In the genomic region with DNA sequence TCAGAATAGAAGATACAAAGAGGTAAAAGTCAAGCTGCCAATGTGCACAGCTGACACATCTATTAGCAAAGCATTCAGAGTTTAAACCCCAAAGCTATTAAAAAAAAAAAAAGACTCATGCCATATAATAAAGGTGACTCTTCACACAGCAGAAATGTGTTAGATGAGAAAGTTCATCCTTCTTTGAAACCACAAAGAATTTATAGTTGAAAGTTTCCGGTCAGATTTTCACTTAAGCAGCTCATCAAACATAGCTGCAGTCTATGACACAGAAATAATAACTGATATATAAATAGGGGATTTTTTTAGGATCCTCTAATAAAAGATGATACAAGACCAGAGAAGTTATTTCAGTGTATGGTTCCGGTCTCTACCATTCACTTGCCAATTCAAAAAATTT, we compare ENCODE assay signal across 12 cellular contexts.
DNase-seq lines count a peak whose midpoint lies in the region; ATAC-seq, FAIRE-seq and TF ChIP-seq lines count a peak whose summit lies in the region.
"Had no signal": no experiment of that assay in that cellular context is flagged by ENCODE, and none has a peak within 500 bp of the region (broad histone marks: within the 10 kb centered on the region; RNA-seq: fewer than 3 reads in every experiment).

No MANE protein-coding gene starts in this region.

- peaks cover 74% of the 10 kb centered on the region for H3K4me1 Mint-ChIP-seq in astrocyte (ENCODE audit: low read depth, unreplicated experiment)

- peak overlapping the region; percentile 93 for H3K27ac ChIP-seq in astrocyte (ENCODE audit: low read depth, low read length)
- peak overlapping the region; percentile 60 for H3K27ac ChIP-seq in mesendoderm (ENCODE audit: low read depth, low read length)

- WGBS in mesendoderm (ENCODE audit: extremely low coverage, insufficient coverage, low lambda C conversion rate) = no CpG with 5 or more reads among the region's 2 CpGs

- H2BK5ac ChIP-seq in mesendoderm (ENCODE audit: low read length) = no peak overlapping the region

- H3K23ac ChIP-seq in mesendoderm (ENCODE audit: low read length) = no peak overlapping the region

- no peak overlapping the region for H2BK15ac ChIP-seq in mesendoderm (replicated peaks; ENCODE audit: low read depth)

- no peak for FAIRE-seq in astrocyte (lab: Jason Lieb, UNC)

- H3K27me3 ChIP-seq in astrocyte (ENCODE audit: insufficient read depth, low read length) (no peaks in the 10 kb centered on the region), mesendoderm (ENCODE audit: insufficient read depth, low read length, poor library complexity) (no peaks in the 10 kb centered on the region)

- H3K4me1 ChIP-seq in astrocyte (ENCODE audit: insufficient read depth, low read length) (peaks cover 66% of the 10 kb centered on the region), mesendoderm (ENCODE audit: control insufficient read depth, low read depth, low read length) (peaks cover 15% of the 10 kb centered on the region)

- H3K9me3 Mint-ChIP-seq in astrocyte (ENCODE audit: unreplicated experiment) = no peaks in the 10 kb centered on the region
- H3K9me3 Mint-ChIP-seq: activated naive CD8-positive, alpha-beta T cell treated with anti-CD3 and anti-CD28 coated beads, Interleukin-2, amount 10 ng/mL, durations not matched to agents 7 days and 5 days; CD4-positive, alpha-beta memory T cell had no signal

- H2AK5ac ChIP-seq in mesendoderm (ENCODE audit: low read length) = no peak overlapping the region

- no peak overlapping the region for H4K8ac ChIP-seq in mesendoderm (ENCODE audit: low read depth, low read length)

- H4K5ac ChIP-seq in mesendoderm (ENCODE audit: low read length) = no peak overlapping the region

- H3K9ac ChIP-seq in astrocyte (ENCODE audit: low read length) (peak overlapping the region; percentile 70), mesendoderm (ENCODE audit: low read length) (no peak overlapping the region)

- H3K4me2 ChIP-seq in astrocyte (ENCODE audit: low read length) = peak overlapping the region; percentile 76
- H3K4me2 ChIP-seq in mesendoderm (ENCODE audit: low read length) = no peak overlapping the region

- H3K4me3 Mint-ChIP-seq in astrocyte (ENCODE audit: unreplicated experiment) = peak overlapping the region; percentile 66
- H3K4me3 Mint-ChIP-seq: activated naive CD8-positive, alpha-beta T cell treated with anti-CD3 and anti-CD28 coated beads, Interleukin-2, amount 10 ng/mL, durations not matched to agents 7 days and 5 days; CD4-positive, alpha-beta memory T cell had no signal

- no peak overlapping the region for H3K18ac ChIP-seq in mesendoderm (ENCODE audit: low read length)

- peaks cover 12% of the 10 kb centered on the region for H3K79me1 ChIP-seq in mesendoderm (ENCODE audit: low read length)

- no peak overlapping the region for H2BK120ac ChIP-seq in mesendoderm (ENCODE audit: low read depth, low read length)

- peak; percentile 35 for ATAC-seq in HG03175 (IDR thresholded peaks at IDR 0.05; ENCODE audit: unreplicated experiment)
- no peak for ATAC-seq in GM18870 (IDR thresholded peaks at IDR 0.05; ENCODE audit: unreplicated experiment)

- no peaks in the 10 kb centered on the region for H3K36me3 Mint-ChIP-seq in astrocyte (ENCODE audit: low read depth, unreplicated experiment)
- H3K36me3 Mint-ChIP-seq: activated naive CD8-positive, alpha-beta T cell treated with anti-CD3 and anti-CD28 coated beads, Interleukin-2, amount 10 ng/mL, durations not matched to agents 7 days and 5 days; CD4-positive, alpha-beta memory T cell had no signal

- peak overlapping the region; percentile 95 for H3K27ac Mint-ChIP-seq in astrocyte (ENCODE audit: unreplicated experiment)
- H3K27ac Mint-ChIP-seq: activated naive CD8-positive, alpha-beta T cell treated with anti-CD3 and anti-CD28 coated beads, Interleukin-2, amount 10 ng/mL, durations not matched to agents 7 days and 5 days had no signal

- no peak overlapping the region for H3K4ac ChIP-seq in mesendoderm (ENCODE audit: low read depth, low read length)

- H3K36me3 ChIP-seq in astrocyte (ENCODE audit: insufficient read depth, low read length) (no peaks in the 10 kb centered on the region), mesendoderm (ENCODE audit: control insufficient read depth, insufficient read depth, low read length) (no peaks in the 10 kb centered on the region)

- H4K20me1 ChIP-seq in astrocyte (ENCODE audit: insufficient read depth, low read length) = no peaks in the 10 kb centered on the region

- H3K4me3 ChIP-seq in AG09309 (ENCODE audit: control insufficient read depth, low read depth, low read length) (no peak overlapping the region), astrocyte (ENCODE audit: insufficient read depth, low read depth, low read length) (no peak overlapping the region), mesendoderm (ENCODE audit: low read length) (no peak overlapping the region)
- H3K4me3 ChIP-seq: mucosa of descending colon had no signal

- H3K79me2 ChIP-seq in astrocyte (ENCODE audit: insufficient read depth, low read length) (peaks cover 71% of the 10 kb centered on the region), mesendoderm (ENCODE audit: control insufficient read depth, insufficient read depth, low read length) (peaks cover 4% of the 10 kb centered on the region)

- TF ChIP-seq CTCF in AG09309 (IDR thresholded peaks at IDR 0.05; ENCODE audit: control insufficient read depth, insufficient read depth, low read depth, low read length, missing control alignments) = no peak
- no peak for TF ChIP-seq CTCF in astrocyte (IDR thresholded peaks at IDR 0.05; ENCODE audit: insufficient read depth, low read depth, low read length)

- no peak overlapping the region for H3K56ac ChIP-seq in mesendoderm (ENCODE audit: low read length)

- no peaks in the 10 kb centered on the region for H3K27me3 Mint-ChIP-seq in astrocyte (ENCODE audit: low read depth, unreplicated experiment)

- DNase-seq in AG09309 (ENCODE audit: low read depth) (peak; percentile 63), astrocyte (ENCODE audit: low read depth) (peak; percentile 76), mesendoderm (no peak), NCI-H187 treated with DMSO at 0.1 percent for 48 hours (lab: John Stamatoyannopoulos, UW) (no peak), cerebellar nuclear complex (lab: John Stamatoyannopoulos, UW) (no peak)
- DNase-seq in effector CD8-positive, alpha-beta T cell (lab: John Stamatoyannopoulos, UW) = no peak
- DNase-seq: activated CD4-positive, alpha-beta T cell treated with anti-CD3 and anti-CD28 coated beads, Interleukin-2, amount 50 U/mL, for 1 hour; activated naive CD8-positive, alpha-beta T cell treated with anti-CD3 and anti-CD28 coated beads, Interleukin-2, amount 10 ng/mL, durations not matched to agents 7 days and 5 days; CD4-positive, alpha-beta memory T cell; mucosa of descending colon had no signal

- no peaks in the 10 kb centered on the region for H3K9me3 ChIP-seq in astrocyte (ENCODE audit: insufficient read depth, low read depth, low read length)
- H3K9me3 ChIP-seq: mucosa of descending colon had no signal

- no peak overlapping the region for H2AFZ ChIP-seq in astrocyte (ENCODE audit: low read depth, low read length)

Comparison
In these comparisons a context has a peak if more than half of its experiments do, and no peak if none do; other contexts are left out.
1. DNase-seq: peak in AG09309 (single experiment) and astrocyte (single experiment); none in mesendoderm (single experiment), effector CD8-positive, alpha-beta T cell (single experiment), NCI-H187 treated with DMSO at 0.1 percent for 48 hours (single experiment) and cerebellar nuclear complex (0 of 2).